ENCODE assay signal across 11 cellular contexts in the genomic region with DNA sequence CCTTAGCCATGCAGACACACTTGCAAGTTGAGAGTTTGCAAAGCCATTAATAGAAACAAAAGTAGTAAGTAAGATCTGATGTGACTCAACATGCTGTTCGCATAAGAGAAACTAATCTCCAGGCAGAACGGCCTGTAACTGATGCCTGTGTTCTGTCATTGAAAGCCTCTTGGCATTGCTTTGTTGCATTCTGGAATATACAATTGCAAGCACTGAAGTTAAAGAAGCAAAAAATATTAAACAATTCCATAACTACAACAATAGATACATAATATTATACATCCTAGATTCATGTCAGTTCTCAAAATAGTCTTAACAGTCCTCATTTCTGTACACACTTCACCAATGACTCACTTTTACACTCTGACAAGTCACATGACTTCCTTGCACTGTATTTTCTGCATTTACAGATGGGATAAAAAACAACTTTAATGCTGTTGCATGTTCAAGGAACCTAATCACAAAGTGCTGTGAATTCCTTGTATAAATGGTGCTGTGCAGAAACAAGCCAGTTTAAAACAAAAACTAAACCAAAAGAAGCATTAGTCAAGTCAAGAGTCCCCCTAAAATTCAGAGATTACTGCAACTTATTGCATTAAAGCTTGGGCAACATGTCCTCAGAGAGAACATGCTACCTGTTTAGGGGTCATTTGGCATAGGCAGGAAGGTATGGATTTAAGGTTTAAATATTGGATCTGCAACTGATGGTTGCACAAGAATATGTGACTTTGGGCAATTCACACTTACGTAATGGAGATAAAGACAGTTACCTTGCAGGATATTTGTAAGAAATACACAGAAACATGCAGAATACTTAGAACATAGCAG.
DNase-seq lines count a peak whose midpoint lies in the region; ATAC-seq and TF ChIP-seq lines count a peak whose summit lies in the region.
"Had no signal": no experiment of that assay in that cellular context is flagged by ENCODE, and none has a peak within 500 bp of the region (broad histone marks: within the 10 kb centered on the region; RNA-seq: fewer than 3 reads in every experiment).

No MANE protein-coding gene starts in this region.

- H3K36me3 Mint-ChIP-seq in natural killer cell treated with Interleukin-12 subunit alpha and Interleukin-12 subunit beta and Interleukin-15 and Interleukin-18, amount 100 ng/mL, for 72 hours = no peaks in the 10 kb centered on the region
- H3K36me3 Mint-ChIP-seq: WTC11 had no signal

- no peaks in the 10 kb centered on the region for H3K4me1 ChIP-seq in esophagus (ENCODE audit: control insufficient read depth in 2 of 2, insufficient read depth in 2 of 2, low read length in 1 of 2)

- peak; percentile 88 for ATAC-seq in SK-N-SH treated with all-trans-retinoic acid at 6 μM for 48 hours
- peak; percentile 64 to 77 for ATAC-seq in natural killer cell treated with Interleukin-12 subunit alpha and Interleukin-12 subunit beta and Interleukin-15 and Interleukin-18, amount 100 ng/mL, for 72 hours
- no peak for ATAC-seq in HG03175 (IDR thresholded peaks at IDR 0.05; ENCODE audit: unreplicated experiment)
- no peak for ATAC-seq in GM18867 (IDR thresholded peaks at IDR 0.05; ENCODE audit: unreplicated experiment)
- ATAC-seq: WTC11 had no signal

- WGBS in esophagus, 2 donors = 24 to 53% methylated on average over 3 of the region's 3 CpGs

- peak overlapping the region; percentile 61 for H3K4me3 Mint-ChIP-seq in natural killer cell treated with Interleukin-12 subunit alpha and Interleukin-12 subunit beta and Interleukin-15 and Interleukin-18, amount 100 ng/mL, for 72 hours
- H3K4me3 Mint-ChIP-seq: WTC11 had no signal

- peaks cover 13% of the 10 kb centered on the region in 2 donors for H3K27me3 Mint-ChIP-seq in natural killer cell treated with Interleukin-12 subunit alpha and Interleukin-12 subunit beta and Interleukin-15 and Interleukin-18, amount 100 ng/mL, for 72 hours

- H3K27ac Mint-ChIP-seq in natural killer cell treated with Interleukin-12 subunit alpha and Interleukin-12 subunit beta and Interleukin-15 and Interleukin-18, amount 100 ng/mL, for 72 hours = peak overlapping the region; percentile 62 to 65
- H3K27ac Mint-ChIP-seq: WTC11 had no signal

- H3K9me3 ChIP-seq in esophagus (ENCODE audit: control insufficient read depth in 2 of 2, insufficient read depth in 1 of 2, low read depth in 1 of 2, low read length in 1 of 2) = no peaks in the 10 kb centered on the region

- H3K27ac ChIP-seq in esophagus (ENCODE audit: low read depth in 2 of 2, low read length in 1 of 2) = peak overlapping the region; percentile 22 to 75
- H3K27ac ChIP-seq: PC-9 had no signal

- H3K27me3 ChIP-seq in esophagus (ENCODE audit: control insufficient read depth in 1 of 2, insufficient read depth in 2 of 2, low read length in 2 of 2) = no peaks in the 10 kb centered on the region

- H3K4me3 ChIP-seq in esophagus (ENCODE audit: low read depth in 1 of 2, low read length in 2 of 2) = no peak overlapping the region
- H3K4me3 ChIP-seq: PC-9 had no signal

- H3K9me3 Mint-ChIP-seq in natural killer cell treated with Interleukin-12 subunit alpha and Interleukin-12 subunit beta and Interleukin-15 and Interleukin-18, amount 100 ng/mL, for 72 hours = no peaks in the 10 kb centered on the region
- H3K9me3 Mint-ChIP-seq: WTC11 had no signal

- H3K4me1 Mint-ChIP-seq in natural killer cell treated with Interleukin-12 subunit alpha and Interleukin-12 subunit beta and Interleukin-15 and Interleukin-18, amount 100 ng/mL, for 72 hours (ENCODE audit: low read depth in 2 of 2) = peaks cover 18 to 25% of the 10 kb centered on the region in 2 donors

- no peaks in the 10 kb centered on the region for H3K36me3 ChIP-seq in esophagus (ENCODE audit: control insufficient read depth in 2 of 2, insufficient read depth in 2 of 2, low read length in 1 of 2)

- peak; percentile 57 for DNase-seq in EH (ENCODE audit: low read depth)
- no peak for DNase-seq in natural killer cell treated with Interleukin-12 subunit alpha and Interleukin-12 subunit beta and Interleukin-15 and Interleukin-18, amount 100 ng/mL, for 72 hours (ENCODE audit: low spot score)
- DNase-seq in NCI-H446 treated with DMSO at 0.1 percent for 48 hours (lab: John Stamatoyannopoulos, UW) = no peak
- no peak for DNase-seq in NCI-H128 (lab: John Stamatoyannopoulos, UW; ENCODE audit: unreplicated experiment)
- DNase-seq: NCI-H1105 treated with DMSO at 0.1 percent for 48 hours, PC-9 had no signal

TF ChIP-seq in SK-N-SH treated with all-trans-retinoic acid at 6 μM for 48 hours, 23 proteins besides CTCF, POLR2A, EP300 and RAD21:
- TF ChIP-seq ARNTL (CRISPR knock-in tag; IDR thresholded peaks at IDR 0.05; ENCODE audit: borderline replicate concordance, low read depth) (no peak), ESRRG (CRISPR knock-in tag; IDR thresholded peaks at IDR 0.05) (no peak), PPARA (CRISPR knock-in tag; IDR thresholded peaks at IDR 0.05; ENCODE audit: borderline replicate concordance) (no peak), ZNF70 (CRISPR knock-in tag; IDR thresholded peaks at IDR 0.05) (no peak), ZC3H10 (CRISPR knock-in tag; IDR thresholded peaks at IDR 0.05) (no peak), ISL1 (CRISPR knock-in tag; IDR thresholded peaks at IDR 0.05) (no peak), POU6F1 (CRISPR knock-in tag; IDR thresholded peaks at IDR 0.05; ENCODE audit: borderline replicate concordance, low read depth) (no peak), RARB (CRISPR knock-in tag; IDR thresholded peaks at IDR 0.05) (no peak), SNAI2 (CRISPR knock-in tag; IDR thresholded peaks at IDR 0.05) (no peak), ZFP3 (CRISPR knock-in tag; IDR thresholded peaks at IDR 0.05) (no peak), TCF4 (CRISPR knock-in tag; IDR thresholded peaks at IDR 0.05; ENCODE audit: borderline replicate concordance) (no peak), OSR1 (CRISPR knock-in tag; IDR thresholded peaks at IDR 0.05) (no peak)
- TF ChIP-seq, protein P1, sequence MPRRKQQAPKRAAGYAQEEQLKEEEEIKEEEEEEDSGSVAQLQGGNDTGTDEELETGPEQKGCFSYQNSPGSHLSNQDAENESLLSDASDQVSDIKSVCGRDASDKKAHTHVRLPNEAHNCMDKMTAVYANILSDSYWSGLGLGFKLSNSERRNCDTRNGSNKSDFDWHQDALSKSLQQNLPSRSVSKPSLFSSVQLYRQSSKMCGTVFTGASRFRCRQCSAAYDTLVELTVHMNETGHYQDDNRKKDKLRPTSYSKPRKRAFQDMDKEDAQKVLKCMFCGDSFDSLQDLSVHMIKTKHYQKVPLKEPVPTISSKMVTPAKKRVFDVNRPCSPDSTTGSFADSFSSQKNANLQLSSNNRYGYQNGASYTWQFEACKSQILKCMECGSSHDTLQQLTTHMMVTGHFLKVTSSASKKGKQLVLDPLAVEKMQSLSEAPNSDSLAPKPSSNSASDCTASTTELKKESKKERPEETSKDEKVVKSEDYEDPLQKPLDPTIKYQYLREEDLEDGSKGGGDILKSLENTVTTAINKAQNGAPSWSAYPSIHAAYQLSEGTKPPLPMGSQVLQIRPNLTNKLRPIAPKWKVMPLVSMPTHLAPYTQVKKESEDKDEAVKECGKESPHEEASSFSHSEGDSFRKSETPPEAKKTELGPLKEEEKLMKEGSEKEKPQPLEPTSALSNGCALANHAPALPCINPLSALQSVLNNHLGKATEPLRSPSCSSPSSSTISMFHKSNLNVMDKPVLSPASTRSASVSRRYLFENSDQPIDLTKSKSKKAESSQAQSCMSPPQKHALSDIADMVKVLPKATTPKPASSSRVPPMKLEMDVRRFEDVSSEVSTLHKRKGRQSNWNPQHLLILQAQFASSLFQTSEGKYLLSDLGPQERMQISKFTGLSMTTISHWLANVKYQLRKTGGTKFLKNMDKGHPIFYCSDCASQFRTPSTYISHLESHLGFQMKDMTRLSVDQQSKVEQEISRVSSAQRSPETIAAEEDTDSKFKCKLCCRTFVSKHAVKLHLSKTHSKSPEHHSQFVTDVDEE (CRISPR knock-in tag; IDR thresholded peaks at IDR 0.05) = no peak
- TF ChIP-seq, protein P2, sequence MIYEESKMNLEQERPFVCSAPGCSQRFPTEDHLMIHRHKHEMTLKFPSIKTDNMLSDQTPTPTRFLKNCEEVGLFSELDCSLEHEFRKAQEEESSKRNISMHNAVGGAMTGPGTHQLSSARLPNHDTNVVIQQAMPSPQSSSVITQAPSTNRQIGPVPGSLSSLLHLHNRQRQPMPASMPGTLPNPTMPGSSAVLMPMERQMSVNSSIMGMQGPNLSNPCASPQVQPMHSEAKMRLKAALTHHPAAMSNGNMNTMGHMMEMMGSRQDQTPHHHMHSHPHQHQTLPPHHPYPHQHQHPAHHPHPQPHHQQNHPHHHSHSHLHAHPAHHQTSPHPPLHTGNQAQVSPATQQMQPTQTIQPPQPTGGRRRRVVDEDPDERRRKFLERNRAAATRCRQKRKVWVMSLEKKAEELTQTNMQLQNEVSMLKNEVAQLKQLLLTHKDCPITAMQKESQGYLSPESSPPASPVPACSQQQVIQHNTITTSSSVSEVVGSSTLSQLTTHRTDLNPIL (CRISPR knock-in tag; IDR thresholded peaks at IDR 0.05; ENCODE audit: low read depth) = no peak
- TF ChIP-seq, protein P3, sequence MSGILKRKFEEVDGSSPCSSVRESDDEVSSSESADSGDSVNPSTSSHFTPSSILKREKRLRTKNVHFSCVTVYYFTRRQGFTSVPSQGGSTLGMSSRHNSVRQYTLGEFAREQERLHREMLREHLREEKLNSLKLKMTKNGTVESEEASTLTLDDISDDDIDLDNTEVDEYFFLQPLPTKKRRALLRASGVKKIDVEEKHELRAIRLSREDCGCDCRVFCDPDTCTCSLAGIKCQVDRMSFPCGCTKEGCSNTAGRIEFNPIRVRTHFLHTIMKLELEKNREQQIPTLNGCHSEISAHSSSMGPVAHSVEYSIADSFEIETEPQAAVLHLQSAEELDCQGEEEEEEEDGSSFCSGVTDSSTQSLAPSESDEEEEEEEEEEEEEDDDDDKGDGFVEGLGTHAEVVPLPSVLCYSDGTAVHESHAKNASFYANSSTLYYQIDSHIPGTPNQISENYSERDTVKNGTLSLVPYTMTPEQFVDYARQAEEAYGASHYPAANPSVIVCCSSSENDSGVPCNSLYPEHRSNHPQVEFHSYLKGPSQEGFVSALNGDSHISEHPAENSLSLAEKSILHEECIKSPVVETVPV (CRISPR knock-in tag; IDR thresholded peaks at IDR 0.05) = no peak

Comparison
In these comparisons a context has a peak if more than half of its experiments do, and no peak if none do; other contexts are left out.
1. ATAC-seq: peak in SK-N-SH treated with all-trans-retinoic acid at 6 μM for 48 hours (single experiment) and natural killer cell treated with Interleukin-12 subunit alpha and Interleukin-12 subunit beta and Interleukin-15 and Interleukin-18, amount 100 ng/mL, for 72 hours (2 of 2); none in HG03175 (single experiment) and GM18867 (single experiment).